10 cellular contexts compared by ENCODE assay signal in the genomic region with DNA sequence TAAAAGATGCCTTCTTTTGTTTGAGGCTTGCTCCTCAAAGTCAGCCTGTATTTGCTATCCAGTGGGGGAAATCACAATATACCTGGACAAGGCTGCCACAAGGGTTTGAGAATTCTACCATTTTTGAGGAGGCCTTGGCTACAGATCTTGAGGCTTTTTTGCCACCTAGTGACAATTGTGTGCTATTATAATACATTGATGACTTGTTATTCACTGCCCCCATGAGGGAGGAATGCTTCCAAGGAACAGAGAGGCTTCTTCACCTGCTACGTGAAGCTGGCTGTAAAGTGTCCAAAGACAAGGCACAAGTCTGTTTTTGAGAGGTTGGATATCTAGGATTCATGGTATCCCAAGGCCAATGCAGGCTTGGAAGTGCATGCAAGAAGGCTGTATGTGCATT.
DNase-seq lines count a peak whose midpoint lies in the region; ATAC-seq, FAIRE-seq and TF ChIP-seq lines count a peak whose summit lies in the region.
"Had no signal": no experiment of that assay in that cellular context is flagged by ENCODE, and none has a peak within 500 bp of the region (broad histone marks: within the 10 kb centered on the region; RNA-seq: fewer than 3 reads in every experiment).

No MANE protein-coding gene starts in this region.

- H3K4me3 ChIP-seq in Jurkat, Clone E6-1 (ENCODE audit: low read length), result no peak overlapping the region
- H3K4me3 ChIP-seq in GM12878 (no peak overlapping the region), mesendoderm (ENCODE audit: low read length) (no peak overlapping the region)
- no peak overlapping the region for H3K4me3 ChIP-seq in naive thymus-derived CD4-positive, alpha-beta T cell (ENCODE audit: low read length)

- no peaks in the 10 kb centered on the region for H3K27me3 Mint-ChIP-seq in naive thymus-derived CD4-positive, alpha-beta T cell
- H3K27me3 Mint-ChIP-seq: stimulated activated naive CD8-positive, alpha-beta T cell treated with anti-CD3 and anti-CD28 coated beads, Interleukin-15, amount 100 ng/mL, for 72 hours had no signal

- TF ChIP-seq POLR2A in GM12878 (IDR thresholded peaks at IDR 0.05; ENCODE audit: low read depth, low read length), result no peak

- H2AK5ac ChIP-seq in mesendoderm (ENCODE audit: low read length), result no peak overlapping the region

- H3K9me3 Mint-ChIP-seq in naive thymus-derived CD4-positive, alpha-beta T cell, result peaks cover 0 to 30% (median 12%) of the 10 kb centered on the region in 11 donors

- no peak overlapping the region for H2BK120ac ChIP-seq in mesendoderm (ENCODE audit: low read depth, low read length)

- H3K18ac ChIP-seq in mesendoderm (ENCODE audit: low read length), result no peak overlapping the region

- H3K27ac Mint-ChIP-seq in naive thymus-derived CD4-positive, alpha-beta T cell, result no peak overlapping the region

- in situ Hi-C loops in GM12878 (cut with MboI), result no loop called here

- FAIRE-seq in GM12878 (lab: Jason Lieb, UNC), result no peak

- no peaks in the 10 kb centered on the region for H3K4me1 Mint-ChIP-seq in naive thymus-derived CD4-positive, alpha-beta T cell
- H3K4me1 Mint-ChIP-seq: stimulated activated naive CD8-positive, alpha-beta T cell treated with anti-CD3 and anti-CD28 coated beads, Interleukin-15, amount 100 ng/mL, for 72 hours had no signal

- H3K9ac ChIP-seq in GM12878 (ENCODE audit: control insufficient read depth, insufficient read depth, low read length) (no peak overlapping the region), mesendoderm (ENCODE audit: low read length) (no peak overlapping the region)

- RAD21 ChIA-PET in GM12878 (lab: Charles Lee; ENCODE audit: unreplicated experiment), result no interaction called here

- peak; percentile 44 for TF ChIP-seq RAD21 in GM12878 (IDR thresholded peaks at IDR 0.05; ENCODE audit: insufficient read depth, low read depth, low read length)

- H4K8ac ChIP-seq in mesendoderm (ENCODE audit: low read depth, low read length), result no peak overlapping the region

- WGBS in GM12878 (ENCODE audit: insufficient coverage, insufficient replicate concordance, low lambda C conversion rate, missing lambda C conversion rate), result 63% methylated on average over 1 of the region's 1 CpG
- no CpG with 5 or more reads among the region's 1 CpG for WGBS in mesendoderm (ENCODE audit: extremely low coverage, insufficient coverage, low lambda C conversion rate)

- H3K36me3 ChIP-seq in GM12878 (ENCODE audit: control insufficient read depth in 2 of 2, insufficient read depth in 2 of 2, low read length in 1 of 2) (no peaks in the 10 kb centered on the region), mesendoderm (ENCODE audit: control insufficient read depth, insufficient read depth, low read length) (no peaks in the 10 kb centered on the region)
- no peaks in the 10 kb centered on the region for H3K36me3 ChIP-seq in naive thymus-derived CD4-positive, alpha-beta T cell (ENCODE audit: control insufficient read depth in 2 of 3, insufficient read depth in 3 of 3, low read length in 3 of 3)

- intact Hi-C loops in GM12878 (cut with micrococcal nuclease; ENCODE audit: unreplicated experiment), result no loop called here
- intact Hi-C loops in naive thymus-derived CD4-positive, alpha-beta T cell (cut with micrococcal nuclease), result no loop called here

- H3K27ac ChIP-seq in GM12878 (ENCODE audit: control insufficient read depth, insufficient read depth) (no peak overlapping the region), mesendoderm (ENCODE audit: low read depth, low read length) (no peak overlapping the region)
- no peak overlapping the region for H3K27ac ChIP-seq in naive thymus-derived CD4-positive, alpha-beta T cell (ENCODE audit: low read depth, low read length)

- H2AFZ ChIP-seq in GM12878 (ENCODE audit: control insufficient read depth, low read depth, low read length), result no peak overlapping the region

- H3K4me2 ChIP-seq in GM12878 (ENCODE audit: control insufficient read depth, insufficient read depth) (no peak overlapping the region), mesendoderm (ENCODE audit: low read length) (no peak overlapping the region)

- POLR2A ChIA-PET in GM12878 (lab: Charles Lee), result no interaction called here
- POLR2A ChIA-PET in naive thymus-derived CD4-positive, alpha-beta T cell (lab: Charles Lee), result no interaction called here

- no peaks in the 10 kb centered on the region for H4K20me1 ChIP-seq in GM12878 (ENCODE audit: control insufficient read depth, insufficient read depth)

- H3K27me3 ChIP-seq in GM12878 (replicated peaks in 1 of 2; ENCODE audit: control insufficient read depth in 2 of 2, insufficient read depth in 2 of 2, low read length in 1 of 2) (no peaks in the 10 kb centered on the region), mesendoderm (ENCODE audit: insufficient read depth, low read length, poor library complexity) (no peaks in the 10 kb centered on the region)
- H3K27me3 ChIP-seq in naive thymus-derived CD4-positive, alpha-beta T cell (ENCODE audit: control insufficient read depth in 2 of 2, insufficient read depth in 2 of 2, low read length in 2 of 2), result no peaks in the 10 kb centered on the region

- no peak overlapping the region for H3K56ac ChIP-seq in mesendoderm (ENCODE audit: low read length)

- H2BK5ac ChIP-seq in mesendoderm (ENCODE audit: low read length), result no peak overlapping the region

- BruUV-seq in GM12878 (replicated peaks; lab: Mats Ljungman, UMichigan), result no TSS peak

- no peak overlapping the region for H3K4ac ChIP-seq in mesendoderm (ENCODE audit: low read depth, low read length)

- SMC1A ChIA-PET in GM12878 (lab: Charles Lee; ENCODE audit: uncharacterized antibody, unreplicated experiment), result no interaction called here

- DNase-seq in EH (ENCODE audit: low read depth) (peak; percentile 16), GM12878 (ENCODE audit: low read depth, low spot score) (no peak), mesendoderm (peak; percentile 77), C1 segment of cervical spinal cord (lab: John Stamatoyannopoulos, UW) (no peak), NCI-H2196 treated with DMSO at 0.1 percent for 48 hours (lab: John Stamatoyannopoulos, UW; ENCODE audit: unreplicated experiment) (no peak)
- DNase-seq in Jurkat, Clone E6-1 (ENCODE audit: low read depth, low spot score), result peak; percentile 21
- no peak for DNase-seq in naive thymus-derived CD4-positive, alpha-beta T cell
- DNase-seq: stimulated activated naive CD8-positive, alpha-beta T cell treated with anti-CD3 and anti-CD28 coated beads, Interleukin-15, amount 100 ng/mL, for 72 hours had no signal

- TF ChIP-seq EP300 in GM12878 (IDR thresholded peaks at IDR 0.05; ENCODE audit: borderline replicate concordance in 1 of 2, control insufficient read depth in 1 of 2, low read depth in 2 of 2, low read length in 2 of 2), result no peak

- no peak for ATAC-seq in GM12878
- no peak for ATAC-seq in HG02610 (IDR thresholded peaks at IDR 0.05; ENCODE audit: unreplicated experiment)
- no peak for ATAC-seq in naive thymus-derived CD4-positive, alpha-beta T cell
- ATAC-seq: activated CD4-positive, CD25-positive, alpha-beta regulatory T cell treated with anti-CD3 and anti-CD28 coated beads, Interleukin-2, amount 50 U/mL, for 24 hours; stimulated activated naive CD8-positive, alpha-beta T cell treated with anti-CD3 and anti-CD28 coated beads, Interleukin-15, amount 100 ng/mL, for 72 hours had no signal

- H4K5ac ChIP-seq in mesendoderm (ENCODE audit: low read length), result no peak overlapping the region

- no peaks in the 10 kb centered on the region for H3K79me2 ChIP-seq in GM12878 (ENCODE audit: control insufficient read depth, insufficient read depth, low read length)
- no peaks in the 10 kb centered on the region for H3K79me2 ChIP-seq in mesendoderm (ENCODE audit: control insufficient read depth, insufficient read depth, low read length)

- H2BK15ac ChIP-seq in mesendoderm (replicated peaks; ENCODE audit: low read depth), result no peak overlapping the region

- H3K4me3 Mint-ChIP-seq in naive thymus-derived CD4-positive, alpha-beta T cell, result no peak overlapping the region
- H3K4me3 Mint-ChIP-seq: stimulated activated naive CD8-positive, alpha-beta T cell treated with anti-CD3 and anti-CD28 coated beads, Interleukin-15, amount 100 ng/mL, for 72 hours had no signal

- H3K36me3 Mint-ChIP-seq in naive thymus-derived CD4-positive, alpha-beta T cell, result no peaks in the 10 kb centered on the region

- no peaks in the 10 kb centered on the region for H3K79me1 ChIP-seq in mesendoderm (ENCODE audit: low read length)

- no peak overlapping the region for H3K23ac ChIP-seq in mesendoderm (ENCODE audit: low read length)

- H3K9me3 ChIP-seq in GM12878 (replicated peaks; ENCODE audit: control insufficient read depth, insufficient read depth, low read length), result no peaks in the 10 kb centered on the region; the same call in 1 of the 3 replicates
- peaks cover 0 to 10% (median 0%) of the 10 kb centered on the region in 3 experiments for H3K9me3 ChIP-seq in naive thymus-derived CD4-positive, alpha-beta T cell (ENCODE audit: control insufficient read depth in 2 of 3, low read length in 3 of 3)

- H3K4me1 ChIP-seq in GM12878 (ENCODE audit: control insufficient read depth, insufficient read depth, low read length), result no peaks in the 10 kb centered on the region
- no peaks in the 10 kb centered on the region for H3K4me1 ChIP-seq in mesendoderm (ENCODE audit: control insufficient read depth, low read depth, low read length)
- no peaks in the 10 kb centered on the region for H3K4me1 ChIP-seq in naive thymus-derived CD4-positive, alpha-beta T cell (ENCODE audit: control insufficient read depth in 2 of 2, insufficient read depth in 2 of 2, low read length in 2 of 2)

- CTCF ChIA-PET in GM12878 (lab: Yijun Ruan, JAX), result interaction anchor here (1.2 kb wide), 1 partner anchor 646 kb away, joined by 3 read pairs; no protein-coding TSS in a partner anchor
- CTCF ChIA-PET in naive thymus-derived CD4-positive, alpha-beta T cell (lab: Charles Lee), result no interaction called here

- peak in 1 of 3 experiments; percentile 30; a peak in 1 of 6 replicates for TF ChIP-seq CTCF in GM12878 (IDR thresholded peaks at IDR 0.05 in 2 of 3, conservative IDR thresholded peaks at IDR 0.05 in 1 of 3; ENCODE audit: control insufficient read depth in 2 of 3, extremely low read depth in 1 of 3, insufficient read depth in 1 of 3, low read depth in 3 of 3, low read length in 3 of 3)

TF ChIP-seq in GM12878, 131 proteins besides CTCF, POLR2A, EP300 and RAD21 (continues in another document):
- no peak for TF ChIP-seq DPF2 (IDR thresholded peaks at IDR 0.05)
- TF ChIP-seq TAF1 (IDR thresholded peaks at IDR 0.05; ENCODE audit: borderline replicate concordance, low read depth, low read length), result no peak
- TF ChIP-seq RUNX3 (IDR thresholded peaks at IDR 0.05; ENCODE audit: low read length), result no peak
- TF ChIP-seq WRNIP1 (IDR thresholded peaks at IDR 0.05; ENCODE audit: borderline replicate concordance, low read depth, low read length), result no peak
- TF ChIP-seq BRCA1 (IDR thresholded peaks at IDR 0.05; ENCODE audit: low read depth, low read length), result no peak
- no peak for TF ChIP-seq STAT1 (conservative IDR thresholded peaks at IDR 0.05)
- TF ChIP-seq MTA2 (IDR thresholded peaks at IDR 0.05; ENCODE audit: low read depth), result no peak
- TF ChIP-seq SMAD5 (IDR thresholded peaks at IDR 0.05; ENCODE audit: low read depth), result no peak
- no peak for TF ChIP-seq SMARCA5 (IDR thresholded peaks at IDR 0.05)

Comparison
In these comparisons a context has a peak if more than half of its experiments do, and no peak if none do; other contexts are left out.
1. DNase-seq: peak in EH (single experiment), Jurkat, Clone E6-1 (single experiment) and mesendoderm (single experiment); none in GM12878 (single experiment), naive thymus-derived CD4-positive, alpha-beta T cell (0 of 9), C1 segment of cervical spinal cord (0 of 14) and NCI-H2196 treated with DMSO at 0.1 percent for 48 hours (single experiment).